ENCODE assay signal across 27 cellular contexts in genomic region chr5:173759696-173760095, GRCh38.
"Had no signal": no experiment of that assay in that cellular context is flagged by ENCODE, and none has a peak within 500 bp of the region (broad histone marks: within the 10 kb centered on the region; RNA-seq: fewer than 3 reads in every experiment).

No MANE protein-coding gene starts in this region.

- ATAC-seq: activated CD8-positive, alpha-beta T cell treated with anti-CD3 and anti-CD28 coated beads for 36 hours; activated T-cell treated with anti-CD3 and anti-CD28 coated beads, Interleukin-2, amount 50 U/mL, for 72 hours; activated T-helper 17 cell treated with anti-CD3 and anti-CD28 coated beads, Interleukin-2, amount 50 U/mL, for 72 hours; Panc1 had no signal

- H3K36me3 ChIP-seq: ascending aorta had no signal

- H3K4me3 ChIP-seq: ascending aorta had no signal

- H3K27me3 ChIP-seq: ascending aorta had no signal

- DNase-seq: activated B cell treated with CpG ODN at 0.5 μM for 24 hours; activated CD4-positive, alpha-beta T cell treated with anti-CD3 and anti-CD28 coated beads, Interleukin-2, amount 10 ng/mL, durations not matched to agents 24 days and 14 days; activated CD4-positive, alpha-beta T cell treated with anti-CD3 and anti-CD28 coated beads, Interleukin-2, amount 50 U/mL, for 4 hours; activated CD8-positive, alpha-beta T cell treated with anti-CD3 and anti-CD28 coated beads for 36 hours; activated effector memory CD4-positive, alpha-beta T cell treated with anti-CD3 and anti-CD28 coated beads, Interleukin-2, amount 50 U/mL, for 16 hours; activated naive CD4-positive, alpha-beta T cell; activated naive CD4-positive, alpha-beta T cell treated with anti-CD3 and anti-CD28 coated beads, Interleukin-2, amount 50 U/mL, for 16 hours; activated naive CD8-positive, alpha-beta T cell treated with anti-CD3 and anti-CD28 coated beads for 36 hours; activated T-cell treated with anti-CD3 and anti-CD28 coated beads, Interleukin-2, amount 50 U/mL, for 1 hour; activated T-cell treated with anti-CD3 and anti-CD28 coated beads, Interleukin-2, amount 50 U/mL, for 72 hours; amygdala; Karpas-422; KBM-7; NCI-H1105; NCI-H1417 treated with DMSO at 0.1 percent for 48 hours; NCI-H1930; NCI-H345; NCI-H524 treated with DMSO at 0.1 percent for 48 hours; SIG-M5; SW 1271; T-helper 1 cell; T-helper 2 cell; T-helper 9 cell had no signal

- H3K27ac ChIP-seq: ascending aorta, VCaP had no signal

- H3K9me3 ChIP-seq: ascending aorta had no signal
